In the genomic region with DNA sequence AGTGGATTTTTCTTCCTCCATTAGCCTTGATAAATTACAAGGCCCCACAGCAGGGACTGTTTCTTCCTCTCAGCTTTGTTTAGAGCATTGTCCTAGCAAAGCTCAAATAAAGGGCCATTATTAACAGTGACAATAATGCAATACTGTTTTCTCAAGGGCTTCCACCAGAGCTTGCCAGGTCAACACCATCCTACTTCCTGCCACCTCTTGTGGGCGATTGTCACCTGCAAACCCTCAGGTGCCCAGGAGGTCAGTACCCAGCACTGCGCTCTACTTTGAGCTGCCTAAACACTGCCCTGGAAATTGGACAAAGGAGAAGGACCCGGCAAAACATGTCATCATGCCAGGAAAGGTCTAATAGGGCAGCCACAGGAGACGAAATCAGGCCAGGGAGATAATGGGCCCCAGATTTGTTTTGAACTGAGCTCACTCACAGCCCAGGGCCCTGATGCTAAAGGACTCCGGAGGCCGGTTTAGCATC, we compare ENCODE assay signal across 15 cellular contexts.
DNase-seq lines count a peak whose midpoint lies in the region; ATAC-seq and TF ChIP-seq lines count a peak whose summit lies in the region.
"Had no signal": no experiment of that assay in that cellular context is flagged by ENCODE, and none has a peak within 500 bp of the region (broad histone marks: within the 10 kb centered on the region; RNA-seq: fewer than 3 reads in every experiment).

No MANE protein-coding gene starts in this region.

- H3K36me3 ChIP-seq in left lung (no peaks in the 10 kb centered on the region), suprapubic skin (no peaks in the 10 kb centered on the region)
- H3K36me3 ChIP-seq: right atrium auricular region, vagina had no signal

- H3K4me3 Mint-ChIP-seq in activated naive CD8-positive, alpha-beta T cell treated with anti-CD3 and anti-CD28 coated beads, Interleukin-2, amount 50 U/mL, for 24 hours, result no peak overlapping the region
- H3K4me3 Mint-ChIP-seq: naive B cell had no signal

- no peak for TF ChIP-seq CTCF in left lung (IDR thresholded peaks at IDR 0.05)
- TF ChIP-seq CTCF in suprapubic skin (IDR thresholded peaks at IDR 0.05), result no peak

- no peak overlapping the region for H3K27ac Mint-ChIP-seq in activated naive CD8-positive, alpha-beta T cell treated with anti-CD3 and anti-CD28 coated beads, Interleukin-2, amount 50 U/mL, for 24 hours
- H3K27ac Mint-ChIP-seq: naive B cell had no signal

- H3K4me3 ChIP-seq in left lung, result no peak overlapping the region
- no peak overlapping the region for H3K4me3 ChIP-seq in suprapubic skin
- H3K4me3 ChIP-seq: right atrium auricular region, vagina had no signal

- in situ Hi-C loops in SK-MEL-5 (cut with HindIII; ENCODE audit: low pct_unique_long_range_greater_than_20kb, low sequenced_read_pairs), result no loop called here

- H3K27me3 Mint-ChIP-seq in activated naive CD8-positive, alpha-beta T cell treated with anti-CD3 and anti-CD28 coated beads, Interleukin-2, amount 50 U/mL, for 24 hours, result no peaks in the 10 kb centered on the region

- H3K4me1 ChIP-seq in left lung (peaks cover 3 to 9% of the 10 kb centered on the region in 2 donors), suprapubic skin (peaks cover 41% of the 10 kb centered on the region)
- H3K4me1 ChIP-seq: Caco-2 had no signal

- no peaks in the 10 kb centered on the region for H3K9me3 Mint-ChIP-seq in activated naive CD8-positive, alpha-beta T cell treated with anti-CD3 and anti-CD28 coated beads, Interleukin-2, amount 50 U/mL, for 24 hours

- intact Hi-C loops in left lung (cut with DNase I), result no loop called here

- TF ChIP-seq POLR2A in suprapubic skin (IDR thresholded peaks at IDR 0.05), result no peak

- H3K27me3 ChIP-seq in left lung, result peaks cover 0 to 4% of the 10 kb centered on the region in 2 donors
- no peaks in the 10 kb centered on the region for H3K27me3 ChIP-seq in suprapubic skin
- H3K27me3 ChIP-seq: right atrium auricular region, vagina had no signal

- WGBS in suprapubic skin, result 55% methylated on average over 6 of the region's 6 CpGs

- peak; percentile 7 for ATAC-seq in left lung
- ATAC-seq in activated naive CD8-positive, alpha-beta T cell treated with anti-CD3 and anti-CD28 coated beads, Interleukin-2, amount 50 U/mL, for 24 hours, result no peak
- no peak for ATAC-seq in HG03108 (IDR thresholded peaks at IDR 0.05; ENCODE audit: unreplicated experiment)

- H3K9me3 ChIP-seq in left lung (no peaks in the 10 kb centered on the region), suprapubic skin (no peaks in the 10 kb centered on the region)
- H3K9me3 ChIP-seq: Caco-2, right atrium auricular region, vagina had no signal

- TF ChIP-seq EP300 in suprapubic skin (IDR thresholded peaks at IDR 0.05), result no peak

- no peaks in the 10 kb centered on the region for H3K36me3 Mint-ChIP-seq in activated naive CD8-positive, alpha-beta T cell treated with anti-CD3 and anti-CD28 coated beads, Interleukin-2, amount 50 U/mL, for 24 hours (ENCODE audit: low read depth)
- H3K36me3 Mint-ChIP-seq: naive B cell had no signal

- H3K27ac ChIP-seq in left lung (no peak overlapping the region), suprapubic skin (peak overlapping the region; percentile 15)
- H3K27ac ChIP-seq: vagina had no signal

- DNase-seq in NCI-H510A treated with DMSO at 0.1 percent for 48 hours (lab: John Stamatoyannopoulos, UW) (peak; percentile 19), NCI-H510A (lab: John Stamatoyannopoulos, UW) (no peak), SK-MEL-5 (ENCODE audit: low read depth, low spot score) (peak; percentile 64), left lung (no peak), suprapubic skin (ENCODE audit: low spot score in 2 of 2) (no peak), LoVo (ENCODE audit: low spot score) (no peak)
- no peak for DNase-seq in activated naive CD8-positive, alpha-beta T cell treated with anti-CD3 and anti-CD28 coated beads, Interleukin-2, amount 50 U/mL, for 24 hours
- DNase-seq: activated T-cell treated with anti-CD3 and anti-CD28 coated beads, Interleukin-2, amount 50 U/mL, for 1 hour; naive B cell; stimulated activated CD4-positive, alpha-beta T cell treated with anti-CD3 and anti-CD28 coated beads, Interleukin-4, amount 100 ng/mL, for 1 hour; T-helper 2 cell had no signal

- H3K4me1 Mint-ChIP-seq in activated naive CD8-positive, alpha-beta T cell treated with anti-CD3 and anti-CD28 coated beads, Interleukin-2, amount 50 U/mL, for 24 hours, result peaks cover 17% of the 10 kb centered on the region

Comparison
In these comparisons a context has a peak if more than half of its experiments do, and no peak if none do; other contexts are left out.
1. DNase-seq: peak in NCI-H510A treated with DMSO at 0.1 percent for 48 hours (single experiment) and SK-MEL-5 (single experiment); none in NCI-H510A (single experiment), left lung (0 of 2), suprapubic skin (0 of 2), activated naive CD8-positive, alpha-beta T cell treated with anti-CD3 and anti-CD28 coated beads, Interleukin-2, amount 50 U/mL, for 24 hours (single experiment) and LoVo (single experiment).